ENCODE assay signal across 12 cellular contexts in genomic region chr11:67407700-67408163, GRCh38. TPM values are rescaled to one million over a fixed set of nuclear protein-coding genes. Genes with fewer than 3 reads are reported as not detected.
A peak's percentile ranks its signal among the peaks of the same experiment; 100 is the strongest.
DNase-seq lines count a peak whose midpoint lies in the region; ATAC-seq and TF ChIP-seq lines count a peak whose summit lies in the region.
"Had no signal": no experiment of that assay in that cellular context is flagged by ENCODE, and none has a peak within 500 bp of the region (broad histone marks: within the 10 kb centered on the region; RNA-seq: fewer than 3 reads in every experiment).

No MANE protein-coding gene starts in this region.

- H3K4me2 ChIP-seq in Loucy (ENCODE audit: low read depth, low read length, poor library complexity, severe bottlenecking) = peak overlapping the region; percentile 98

- peak overlapping the region; percentile 82 to 98 (median 93) for H3K27ac Mint-ChIP-seq in CD4-positive, alpha-beta memory T cell
- H3K27ac Mint-ChIP-seq in activated naive CD8-positive, alpha-beta T cell treated with anti-CD3 and anti-CD28 coated beads, Interleukin-2, amount 10 ng/mL, durations not matched to agents 7 days and 5 days = peak overlapping the region; percentile 95

- H3K9me3 ChIP-seq in CD4-positive, alpha-beta memory T cell (ENCODE audit: control insufficient read depth in 1 of 2, low read length in 2 of 2) = no peaks in the 10 kb centered on the region
- no peaks in the 10 kb centered on the region for H3K9me3 ChIP-seq in Loucy (ENCODE audit: insufficient read depth, low read depth, low read length)
- no peaks in the 10 kb centered on the region for H3K9me3 ChIP-seq in neutrophil
- H3K9me3 ChIP-seq: pancreas, vagina had no signal

- peak overlapping the region; percentile 81 for H3K27ac ChIP-seq in CD4-positive, alpha-beta memory T cell (ENCODE audit: low read depth, low read length)
- H3K27ac ChIP-seq in neutrophil = peak overlapping the region; percentile 98
- H3K27ac ChIP-seq: pancreas, vagina had no signal

- peaks cover 26% of the 10 kb centered on the region for H3F3A ChIP-seq in Loucy (ENCODE audit: low read depth)

- peaks cover 7% of the 10 kb centered on the region for H4K20me1 ChIP-seq in Loucy (ENCODE audit: insufficient read depth, low read length, poor library complexity, severe bottlenecking)

- H3K9me3 Mint-ChIP-seq in CD4-positive, alpha-beta memory T cell = peaks cover 0 to 1% (median 0%) of the 10 kb centered on the region in 8 donors
- H3K9me3 Mint-ChIP-seq in activated naive CD8-positive, alpha-beta T cell treated with anti-CD3 and anti-CD28 coated beads, Interleukin-2, amount 10 ng/mL, durations not matched to agents 7 days and 5 days = no peaks in the 10 kb centered on the region

- TF ChIP-seq CTCF in Loucy (conservative IDR thresholded peaks at IDR 0.05; ENCODE audit: low read length) = no peak
- no peak for TF ChIP-seq CTCF in neutrophil (IDR thresholded peaks at IDR 0.05)

- no peak overlapping the region for H2AFZ ChIP-seq in Loucy (ENCODE audit: low read length)

- ATAC-seq in activated naive CD8-positive, alpha-beta T cell treated with anti-CD3 and anti-CD28 coated beads, Interleukin-2, amount 10 ng/mL, durations not matched to agents 7 days and 5 days (ENCODE audit: low read depth) = no peak
- ATAC-seq in HG02973 (IDR thresholded peaks at IDR 0.05; ENCODE audit: unreplicated experiment) = no peak

- peaks cover 68% of the 10 kb centered on the region for H3K79me2 ChIP-seq in Loucy (ENCODE audit: insufficient read depth, low read length)

- H3K27me3 ChIP-seq in CD4-positive, alpha-beta memory T cell (ENCODE audit: insufficient read depth, low read length) = no peaks in the 10 kb centered on the region
- H3K27me3 ChIP-seq in Loucy (ENCODE audit: insufficient read depth, low read length, poor library complexity, severe bottlenecking) = no peaks in the 10 kb centered on the region
- peaks cover 5% of the 10 kb centered on the region for H3K27me3 ChIP-seq in neutrophil
- H3K27me3 ChIP-seq: pancreas, vagina had no signal

- H3K27me3 Mint-ChIP-seq in CD4-positive, alpha-beta memory T cell = no peaks in the 10 kb centered on the region
- no peaks in the 10 kb centered on the region for H3K27me3 Mint-ChIP-seq in activated naive CD8-positive, alpha-beta T cell treated with anti-CD3 and anti-CD28 coated beads, Interleukin-2, amount 10 ng/mL, durations not matched to agents 7 days and 5 days

- intact Hi-C loops in CD4-positive, alpha-beta memory T cell (cut with micrococcal nuclease) = no loop called here

- H3K4me3 ChIP-seq in CD4-positive, alpha-beta memory T cell (ENCODE audit: low read length in 2 of 2) = peak overlapping the region; percentile 33 to 77
- H3K4me3 ChIP-seq in Loucy (ENCODE audit: low read length, poor library complexity, severe bottlenecking) = peak overlapping the region; percentile 89
- no peak overlapping the region for H3K4me3 ChIP-seq in neutrophil (ENCODE audit: low read depth in 1 of 2, low read length in 1 of 2)
- H3K4me3 ChIP-seq: pancreas, vagina had no signal

- peaks cover 47 to 97% (median 63%) of the 10 kb centered on the region in 4 donors for H3K4me1 Mint-ChIP-seq in CD4-positive, alpha-beta memory T cell
- peaks cover 65% of the 10 kb centered on the region for H3K4me1 Mint-ChIP-seq in activated naive CD8-positive, alpha-beta T cell treated with anti-CD3 and anti-CD28 coated beads, Interleukin-2, amount 10 ng/mL, durations not matched to agents 7 days and 5 days

- DNase-seq in CD4-positive, alpha-beta memory T cell = no peak
- DNase-seq in activated naive CD8-positive, alpha-beta T cell treated with anti-CD3 and anti-CD28 coated beads, Interleukin-2, amount 10 ng/mL, durations not matched to agents 7 days and 5 days = no peak
- no peak for DNase-seq in glomerular visceral epithelial cell (ENCODE audit: extremely low spot score)
- DNase-seq in NCI-H2227 treated with DMSO at 0.1 percent for 48 hours (lab: John Stamatoyannopoulos, UW) = no peak
- no peak for DNase-seq in NCI-H1694 treated with DMSO at 0.1 percent for 48 hours (lab: John Stamatoyannopoulos, UW)
- DNase-seq: dermis blood vessel endothelial cell had no signal

- peaks cover 20 to 35% of the 10 kb centered on the region in 2 donors for H3K36me3 Mint-ChIP-seq in CD4-positive, alpha-beta memory T cell
- H3K36me3 Mint-ChIP-seq in activated naive CD8-positive, alpha-beta T cell treated with anti-CD3 and anti-CD28 coated beads, Interleukin-2, amount 10 ng/mL, durations not matched to agents 7 days and 5 days = peaks cover 40% of the 10 kb centered on the region

- peaks cover 22% of the 10 kb centered on the region for H3K36me3 ChIP-seq in CD4-positive, alpha-beta memory T cell (ENCODE audit: insufficient read depth, low read length)
- H3K36me3 ChIP-seq in Loucy (ENCODE audit: insufficient read depth, low read length) (no peaks in the 10 kb centered on the region), neutrophil (peaks cover 64% of the 10 kb centered on the region)
- H3K36me3 ChIP-seq: pancreas, vagina had no signal

- H3K4me1 ChIP-seq in CD4-positive, alpha-beta memory T cell (ENCODE audit: insufficient read depth, low read length) = peaks cover 88% of the 10 kb centered on the region
- peaks cover 77% of the 10 kb centered on the region for H3K4me1 ChIP-seq in Loucy (ENCODE audit: insufficient read depth, low read length, poor library complexity, severe bottlenecking)
- H3K4me1 ChIP-seq in neutrophil (ENCODE audit: control insufficient read depth in 1 of 2, insufficient read depth in 1 of 2, low read depth in 1 of 2, low read length in 1 of 2) = peaks cover 74 to 76% of the 10 kb centered on the region in 2 experiments
- H3K4me1 ChIP-seq: pancreas had no signal

- CTCF ChIA-PET in CD4-positive, alpha-beta memory T cell (lab: Charles Lee; ENCODE audit: partially characterized antibody) = interaction anchor here (0.9 to 3.4 kb wide), 8 partner anchors 9 to 77 kb away, joined by 3 to 21 read pairs (median 4); partner anchors contain the start of genes PTPRCAP, RPS6KB2 and TMEM134

- peak overlapping the region; percentile 85 to 100 (median 94) for H3K4me3 Mint-ChIP-seq in CD4-positive, alpha-beta memory T cell
- H3K4me3 Mint-ChIP-seq in activated naive CD8-positive, alpha-beta T cell treated with anti-CD3 and anti-CD28 coated beads, Interleukin-2, amount 10 ng/mL, durations not matched to agents 7 days and 5 days = peak overlapping the region; percentile 98

- POLR2A ChIA-PET in CD4-positive, alpha-beta memory T cell (lab: Charles Lee; ENCODE audit: partially characterized antibody) = interaction anchor here (0.5 to 21.5 kb wide), 25 partner anchors 10 to 195 kb away, joined by 3 to 2262 read pairs (median 5); partner anchors contain the start of genes AIP, CARNS1, CDK2AP2 and CLCF1
- POLR2A ChIA-PET in activated naive CD8-positive, alpha-beta T cell treated with anti-CD3 and anti-CD28 coated beads, Interleukin-2, amount 10 ng/mL, durations not matched to agents 7 days and 5 days (lab: Charles Lee) = interaction anchor here (0.6 to 3.5 kb wide), 18 partner anchors 8 to 140 kb away, joined by 3 to 181 read pairs (median 5); partner anchors contain the start of genes AIP, CDK2AP2, POLD4 and PTPRCAP

- H3K9ac ChIP-seq in Loucy (ENCODE audit: low read depth, low read length, poor library complexity, severe bottlenecking) = peak overlapping the region; percentile 99

- no peaks in the 10 kb centered on the region for H3K9me2 ChIP-seq in Loucy (replicated peaks; ENCODE audit: low read depth, low read length)

RNA-seq across cellular contexts. Expression of gene TBC1D10C, which starts 3.8 kb away (rescaled TPM):
- total RNA-seq in CD4-positive, alpha-beta memory T cell = 100 to 1,000 TPM; 371 to 382 TPM
- 100 to 1,000 TPM; 316 to 331 TPM for polyA plus RNA-seq in CD4-positive, alpha-beta memory T cell
- total RNA-seq in activated naive CD8-positive, alpha-beta T cell treated with anti-CD3 and anti-CD28 coated beads, Interleukin-2, amount 10 ng/mL, durations not matched to agents 7 days and 5 days = 100 to 1,000 TPM; 359 to 367 TPM
- polyA plus RNA-seq: BJ had no signal

RNA-seq across cellular contexts. Expression of gene PPP1CA, which starts 6.1 kb away (rescaled TPM):
- total RNA-seq in CD4-positive, alpha-beta memory T cell = 100 to 1,000 TPM; 159 to 161 TPM
- 100 to 1,000 TPM; 474 to 774 TPM for polyA plus RNA-seq in CD4-positive, alpha-beta memory T cell
- 100 to 1,000 TPM; 290 to 311 TPM for total RNA-seq in activated naive CD8-positive, alpha-beta T cell treated with anti-CD3 and anti-CD28 coated beads, Interleukin-2, amount 10 ng/mL, durations not matched to agents 7 days and 5 days

RNA-seq across cellular contexts. Expression of gene CARNS1, which starts 7.7 kb away (rescaled TPM):
- 1 to 10 TPM; 2.3 to 3.3 TPM for total RNA-seq in CD4-positive, alpha-beta memory T cell
- under 1 TPM; 0.45 to 0.81 TPM for polyA plus RNA-seq in CD4-positive, alpha-beta memory T cell
- total RNA-seq in activated naive CD8-positive, alpha-beta T cell treated with anti-CD3 and anti-CD28 coated beads, Interleukin-2, amount 10 ng/mL, durations not matched to agents 7 days and 5 days = 1 to 10 TPM; 5.5 to 5.6 TPM

RNA-seq across cellular contexts. Expression of gene RAD9A, which starts 15.9 kb away (rescaled TPM):
- total RNA-seq in CD4-positive, alpha-beta memory T cell = 10 to 100 TPM; 51.8 to 55.9 TPM
- 1 to 10 TPM; 6.7 to 8.3 TPM for polyA plus RNA-seq in CD4-positive, alpha-beta memory T cell
- total RNA-seq in activated naive CD8-positive, alpha-beta T cell treated with anti-CD3 and anti-CD28 coated beads, Interleukin-2, amount 10 ng/mL, durations not matched to agents 7 days and 5 days = 10 to 100 TPM; 65.3 to 67.1 TPM

RNA-seq across cellular contexts. Expression of gene RPS6KB2, which starts 20.6 kb away (rescaled TPM):
- 10 to 100 TPM; 78.1 to 79.9 TPM for total RNA-seq in CD4-positive, alpha-beta memory T cell
- polyA plus RNA-seq in CD4-positive, alpha-beta memory T cell = 10 to 100 TPM; 55.2 to 58.3 TPM
- 10 to 100 TPM; 69.0 to 71.4 TPM for total RNA-seq in activated naive CD8-positive, alpha-beta T cell treated with anti-CD3 and anti-CD28 coated beads, Interleukin-2, amount 10 ng/mL, durations not matched to agents 7 days and 5 days

Comparison
In these comparisons a context has a peak if more than half of its experiments do, and no peak if none do; other contexts are left out.
1. H3K4me3 ChIP-seq: peak in CD4-positive, alpha-beta memory T cell (2 of 2) and Loucy (single experiment); none in neutrophil (0 of 2).